Comparison of ENCODE assay signal across 33 cellular contexts in the genomic region with DNA sequence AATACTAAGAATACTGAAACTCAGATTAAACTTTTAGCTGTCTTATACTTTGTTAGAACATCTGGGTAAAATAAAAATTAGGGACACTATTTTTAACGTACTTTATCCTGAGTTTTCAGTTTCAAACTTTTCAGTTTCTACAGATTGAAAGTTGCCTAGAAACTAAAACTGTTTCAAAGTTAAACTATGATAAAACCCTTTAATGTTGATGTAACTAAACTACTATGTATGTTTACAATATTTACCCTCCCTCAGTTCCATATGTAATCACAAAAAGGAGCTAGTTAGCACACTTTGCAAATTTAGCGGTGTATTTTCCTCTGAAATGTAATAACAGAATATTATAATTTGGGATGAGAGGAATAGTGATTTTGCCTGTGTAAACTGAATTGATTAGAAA.
"Had no signal": no experiment of that assay in that cellular context is flagged by ENCODE, and none has a peak within 500 bp of the region (broad histone marks: within the 10 kb centered on the region; RNA-seq: fewer than 3 reads in every experiment).

No MANE protein-coding gene starts in this region.

- H3K27me3 ChIP-seq: body of pancreas, colonic mucosa, esophagus squamous epithelium, gastroesophageal sphincter had no signal

- H3K36me3 ChIP-seq: colonic mucosa had no signal

- H3K4me1 ChIP-seq: colonic mucosa had no signal

- H3K27me3 Mint-ChIP-seq: activated B cell treated with CpG ODN at 0.5 μM for 24 hours; activated CD8-positive, alpha-beta T cell treated with anti-CD3 and anti-CD28 coated beads for 36 hours; activated naive CD8-positive, alpha-beta T cell; activated T-helper 17 cell treated with anti-CD3 and anti-CD28 coated beads, Interleukin-2, amount 50 U/mL, for 72 hours; T-helper 17 cell had no signal

- H3K4me3 ChIP-seq: body of pancreas, colonic mucosa, esophagus squamous epithelium, gastroesophageal sphincter had no signal

- H3K27ac Mint-ChIP-seq: activated B cell treated with CpG ODN at 0.5 μM for 24 hours; activated CD8-positive, alpha-beta T cell treated with anti-CD3 and anti-CD28 coated beads for 36 hours; activated naive CD8-positive, alpha-beta T cell; activated T-helper 17 cell treated with anti-CD3 and anti-CD28 coated beads, Interleukin-2, amount 50 U/mL, for 72 hours; T-helper 17 cell; T-helper 2 cell treated with Interferon-gamma antibody and Interleukin-4, amounts not matched to agents 5 μg/mL and 100 μg/mL, for 36 hours had no signal

- DNase-seq: activated B cell treated with CpG ODN at 0.5 μM for 24 hours; activated CD4-positive, alpha-beta T cell treated with anti-CD3 and anti-CD28 coated beads for 48 hours; activated CD4-positive, alpha-beta T cell treated with anti-CD3 and anti-CD28 coated beads, Interleukin-2, amount 50 U/mL, for 1 hour; activated CD4-positive, alpha-beta T cell treated with anti-CD3 and anti-CD28 coated beads, Interleukin-2, amount 50 U/mL, for 48 hours; activated CD8-positive, alpha-beta memory T cell treated with anti-CD3 and anti-CD28 coated beads for 24 hours; activated CD8-positive, alpha-beta T cell treated with anti-CD3 and anti-CD28 coated beads for 36 hours; activated effector memory CD4-positive, alpha-beta T cell treated with Interleukin-2 at 50 U/mL for 16 hours; activated gamma-delta T cell treated with Interleukin-2 at 50 U/mL for 16 hours; activated naive CD4-positive, alpha-beta T cell treated with anti-CD3 and anti-CD28 coated beads, Interleukin-2, amount 50 U/mL, for 16 hours; activated naive CD4-positive, alpha-beta T cell treated with Interleukin-2 at 50 U/mL for 16 hours; activated T-cell treated with anti-CD3 and anti-CD28 coated beads, Interleukin-2, amount 50 U/mL, for 4 hours; amniotic stem cell; anterior cingulate cortex; body of pancreas; caudate nucleus; cerebellar nuclear complex; colonic mucosa; effector CD8-positive, alpha-beta T cell; esophagus squamous epithelium; foreskin melanocyte; head of caudate nucleus; T-helper 1 cell; T-helper 17 cell; T1000; WERI-Rb-1 had no signal

- ATAC-seq: activated CD4-positive, CD25-positive, alpha-beta regulatory T cell treated with anti-CD3 and anti-CD28 coated beads, Interleukin-2, amount 50 U/mL, for 24 hours; activated CD8-positive, alpha-beta T cell treated with anti-CD3 and anti-CD28 coated beads for 36 hours; activated T-cell treated with anti-CD3 and anti-CD28 coated beads, Interleukin-2, amount 50 U/mL, for 4 hours; activated T-helper 17 cell treated with anti-CD3 and anti-CD28 coated beads, Interleukin-2, amount 50 U/mL, for 72 hours; body of pancreas; gastroesophageal sphincter; T-helper 17 cell had no signal

- H3K4me3 Mint-ChIP-seq: activated B cell treated with CpG ODN at 0.5 μM for 24 hours; activated CD8-positive, alpha-beta T cell treated with anti-CD3 and anti-CD28 coated beads for 36 hours; activated naive CD8-positive, alpha-beta T cell; activated T-cell treated with anti-CD3 and anti-CD28 coated beads, Interleukin-2, amount 50 U/mL, for 4 hours; activated T-helper 17 cell treated with anti-CD3 and anti-CD28 coated beads, Interleukin-2, amount 50 U/mL, for 72 hours; T-helper 17 cell; T-helper 2 cell treated with Interferon-gamma antibody and Interleukin-4, amounts not matched to agents 5 μg/mL and 100 μg/mL, for 36 hours had no signal

- FAIRE-seq: endometrium, endothelial cell of umbilical vein had no signal

- H3K9me3 Mint-ChIP-seq: activated B cell treated with CpG ODN at 0.5 μM for 24 hours; activated CD8-positive, alpha-beta T cell treated with anti-CD3 and anti-CD28 coated beads for 36 hours; activated T-cell treated with anti-CD3 and anti-CD28 coated beads, Interleukin-2, amount 50 U/mL, for 4 hours; activated T-helper 17 cell treated with anti-CD3 and anti-CD28 coated beads, Interleukin-2, amount 50 U/mL, for 72 hours; T-helper 2 cell treated with Interferon-gamma antibody and Interleukin-4, amounts not matched to agents 5 μg/mL and 100 μg/mL, for 36 hours had no signal

- H3K27ac ChIP-seq: body of pancreas, colonic mucosa, epithelial cell of prostate, esophagus squamous epithelium, gastroesophageal sphincter, WERI-Rb-1 had no signal

- H3K9me3 ChIP-seq: body of pancreas, colonic mucosa, esophagus squamous epithelium, gastroesophageal sphincter had no signal
